In the genomic region with DNA sequence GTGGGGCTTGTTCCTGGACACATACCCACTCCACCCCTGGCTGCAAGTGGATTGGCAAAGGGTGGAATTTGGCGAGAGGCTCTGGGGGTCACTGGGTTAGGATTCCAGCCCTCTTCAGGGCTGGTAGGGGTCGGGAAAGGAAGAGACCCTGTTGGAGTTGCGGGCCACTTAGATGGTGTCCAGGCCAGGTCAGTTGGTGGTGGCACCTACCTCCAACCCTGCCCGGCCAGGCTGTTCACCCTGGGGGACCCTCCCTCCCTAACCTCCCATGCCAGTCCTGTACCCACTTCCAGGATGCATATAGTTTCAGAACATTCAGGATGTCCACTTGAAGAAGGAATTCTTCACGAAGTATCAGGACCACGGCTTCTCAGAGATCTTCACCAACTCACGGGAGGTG, we compare ENCODE assay signal across 29 cellular contexts. TPM values are rescaled to one million over a fixed set of nuclear protein-coding genes. Genes with fewer than 3 reads are reported as not detected.
"Had no signal": no experiment of that assay in that cellular context is flagged by ENCODE, and none has a peak within 500 bp of the region (broad histone marks: within the 10 kb centered on the region; RNA-seq: fewer than 3 reads in every experiment).

No MANE protein-coding gene starts in this region.

- DNase-seq: activated CD4-positive, alpha-beta T cell treated with anti-CD3 and anti-CD28 coated beads for 1 hour; activated CD4-positive, alpha-beta T cell treated with anti-CD3 and anti-CD28 coated beads, Interleukin-2, amount 50 U/mL, for 1 hour; activated CD8-positive, alpha-beta memory T cell treated with anti-CD3 and anti-CD28 coated beads for 24 hours; activated CD8-positive, alpha-beta memory T cell treated with anti-CD3 and anti-CD28 coated beads, Interleukin-2, amount 50 U/mL, for 4 hours; activated naive CD4-positive, alpha-beta T cell; activated T-cell treated with anti-CD3 and anti-CD28 coated beads, Interleukin-2, amount 50 U/mL, for 24 hours; colonic mucosa; dorsolateral prefrontal cortex; effector memory CD8-positive, alpha-beta T cell; esophagus squamous epithelium; gastrocnemius medialis; head of caudate nucleus; hypothalamus; left colon; ovary; right cardiac atrium; stimulated activated CD4-positive, alpha-beta T cell treated with anti-CD3 and anti-CD28 coated beads, Interleukin-1b, Interleukin-23, amount 100 ng/mL, for 48 hours; stomach; T-helper 9 cell; transverse colon; uterus had no signal

- H3K27me3 Mint-ChIP-seq: activated naive CD8-positive, alpha-beta T cell had no signal

- H3K36me3 ChIP-seq: adrenal gland, breast epithelium, colonic mucosa, esophagus squamous epithelium, gastrocnemius medialis, ovary, stomach, transverse colon, uterus had no signal

- H3K27ac Mint-ChIP-seq: activated naive CD8-positive, alpha-beta T cell; activated T-cell treated with anti-CD3 and anti-CD28 coated beads, Interleukin-2, amount 50 U/mL, for 24 hours; activated T-helper 2 cell treated with anti-CD3 and anti-CD28 coated beads, Interferon-gamma antibody, Interleukin-2, Interleukin-4, amounts not matched to agents 10 μg/mL and 5 μg/mL and 100 μg/mL, durations not matched to agents 14 hours and 24 hours and 36 hours; effector memory CD8-positive, alpha-beta T cell had no signal

- H3K36me3 Mint-ChIP-seq: activated naive CD8-positive, alpha-beta T cell; naive thymus-derived CD8-positive, alpha-beta T cell had no signal

- H3K9me3 ChIP-seq: adrenal gland, breast epithelium, colonic mucosa, esophagus squamous epithelium, gastrocnemius medialis, ovary, stomach, transverse colon, uterus had no signal

- H3K27ac ChIP-seq: adrenal gland, colonic mucosa, dorsolateral prefrontal cortex, gastrocnemius medialis, ovary, transverse colon had no signal

- H3K27me3 ChIP-seq: adrenal gland, breast epithelium, colonic mucosa, dorsolateral prefrontal cortex, gastrocnemius medialis, ovary, stomach, transverse colon, uterus had no signal

- H3K4me1 ChIP-seq: breast epithelium, colonic mucosa, gastrocnemius medialis, uterus had no signal

- ATAC-seq: effector memory CD8-positive, alpha-beta T cell; gastrocnemius medialis; left colon; naive thymus-derived CD8-positive, alpha-beta T cell; right cardiac atrium had no signal

- H3K4me3 ChIP-seq: adrenal gland, breast epithelium, colonic mucosa, dorsolateral prefrontal cortex, esophagus squamous epithelium, gastrocnemius medialis, lung, ovary, stomach, transverse colon, uterus had no signal

- H3K4me3 Mint-ChIP-seq: activated naive CD8-positive, alpha-beta T cell; activated T-cell treated with anti-CD3 and anti-CD28 coated beads, Interleukin-2, amount 50 U/mL, for 24 hours; effector memory CD8-positive, alpha-beta T cell; naive thymus-derived CD8-positive, alpha-beta T cell had no signal

- H3K9me3 Mint-ChIP-seq: activated T-cell treated with anti-CD3 and anti-CD28 coated beads, Interleukin-2, amount 50 U/mL, for 24 hours; activated T-helper 2 cell treated with anti-CD3 and anti-CD28 coated beads, Interferon-gamma antibody, Interleukin-2, Interleukin-4, amounts not matched to agents 10 μg/mL and 5 μg/mL and 100 μg/mL, durations not matched to agents 14 hours and 24 hours and 36 hours; effector memory CD8-positive, alpha-beta T cell; naive thymus-derived CD8-positive, alpha-beta T cell had no signal

RNA-seq across cellular contexts. Expression of gene CAPN11, which starts 21.0 kb away (rescaled TPM):
- total RNA-seq: naive thymus-derived CD8-positive, alpha-beta T cell; T-helper 1 cell treated with Interleukin-12 subunit alpha and Interleukin-12 subunit beta and Interleukin-4 antibody, amounts not matched to agents 30 ng/mL and 1 ng/mL, for 36 hours had no signal
- polyA plus RNA-seq: naive thymus-derived CD8-positive, alpha-beta T cell had no signal

RNA-seq across cellular contexts. Expression of gene MYMX, which starts 37.1 kb away (rescaled TPM):
- total RNA-seq: activated T-helper 2 cell treated with anti-CD3 and anti-CD28 coated beads, Interferon-gamma antibody, Interleukin-2, Interleukin-4, amounts not matched to agents 10 μg/mL and 5 μg/mL and 100 μg/mL, durations not matched to agents 14 hours and 24 hours and 36 hours; colonic mucosa; dorsolateral prefrontal cortex; esophagus squamous epithelium; gastrocnemius medialis; left colon; lung; naive thymus-derived CD8-positive, alpha-beta T cell; stomach; T-helper 1 cell treated with Interleukin-12 subunit alpha and Interleukin-12 subunit beta and Interleukin-4 antibody, amounts not matched to agents 30 ng/mL and 1 ng/mL, for 36 hours; temporal lobe; uterus had no signal
- polyA plus RNA-seq: naive thymus-derived CD8-positive, alpha-beta T cell had no signal
